8 cellular contexts compared by ENCODE assay signal in the genomic region with DNA sequence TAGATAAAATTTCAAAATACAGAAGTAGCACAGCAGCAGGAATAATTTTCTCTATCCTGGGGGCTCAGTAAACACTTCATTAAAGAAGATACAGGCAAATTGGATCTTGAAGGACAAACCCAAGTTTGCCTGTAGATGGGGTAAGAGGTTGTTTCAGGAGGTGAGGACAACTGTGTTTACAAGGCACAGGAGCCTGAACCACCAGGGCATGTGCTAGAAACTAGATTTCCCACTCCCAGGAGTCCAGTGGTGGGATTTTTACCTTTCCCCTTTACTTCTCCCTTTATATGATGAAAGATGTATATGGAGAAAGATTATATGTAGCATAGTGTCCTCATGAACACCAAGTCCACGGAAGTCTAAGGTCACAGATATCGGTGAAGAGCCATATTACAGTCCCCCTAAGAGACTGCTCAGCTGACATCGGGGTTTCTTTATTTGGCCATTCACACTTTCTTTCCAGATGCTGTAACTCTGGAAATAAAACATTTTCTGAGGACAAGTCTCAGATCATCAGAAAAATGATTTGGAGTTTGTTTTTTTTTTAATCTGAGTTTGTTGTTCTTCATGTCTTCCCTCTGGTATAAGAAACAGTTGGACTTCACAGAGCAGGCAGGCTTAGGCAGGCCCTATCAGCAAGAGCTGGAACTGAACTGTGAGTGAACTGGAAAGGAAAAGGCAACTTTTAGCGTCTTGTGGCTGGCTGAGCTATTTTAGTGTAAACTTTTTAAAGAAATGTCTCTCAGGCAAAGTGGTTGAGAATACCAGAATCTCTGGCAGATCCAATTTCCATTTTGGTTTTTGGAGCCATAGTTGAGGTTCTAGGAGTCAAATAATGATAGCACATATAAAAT. TPM values are rescaled to one million over a fixed set of nuclear protein-coding genes. Genes with fewer than 3 reads are reported as not detected.
DNase-seq lines count a peak whose midpoint lies in the region; ATAC-seq and TF ChIP-seq lines count a peak whose summit lies in the region.

No MANE protein-coding gene starts in this region.

- no peaks in the 10 kb centered on the region for H3K27me3 ChIP-seq in esophagus (ENCODE audit: control insufficient read depth in 1 of 2, insufficient read depth in 2 of 2, low read length in 2 of 2)
- no peaks in the 10 kb centered on the region for H3K27me3 ChIP-seq in spleen (replicated peaks in 1 of 7)
- no peaks in the 10 kb centered on the region for H3K27me3 ChIP-seq in Karpas-422 (ENCODE audit: low read length)

- no peak overlapping the region for H3K4me3 ChIP-seq in AG04449 (ENCODE audit: low read depth, low read length)
- H3K4me3 ChIP-seq in esophagus (ENCODE audit: low read depth in 1 of 2, low read length in 2 of 2): no peak overlapping the region
- no peak overlapping the region for H3K4me3 ChIP-seq in spleen
- no peak overlapping the region for H3K4me3 ChIP-seq in Karpas-422 (ENCODE audit: low read length)

- no peaks in the 10 kb centered on the region for H4K20me1 ChIP-seq in Karpas-422 (ENCODE audit: insufficient read depth, low read depth, low read length)

- no peaks in the 10 kb centered on the region for H3K4me1 ChIP-seq in esophagus (ENCODE audit: control insufficient read depth in 2 of 2, insufficient read depth in 2 of 2, low read length in 1 of 2)
- H3K4me1 ChIP-seq in spleen: peaks cover 0 to 52% (median 31%) of the 10 kb centered on the region in 6 donors
- no peaks in the 10 kb centered on the region for H3K4me1 ChIP-seq in Karpas-422 (ENCODE audit: low read length)

- H3K27ac ChIP-seq in esophagus (ENCODE audit: low read depth in 2 of 2, low read length in 1 of 2) (peak overlapping the region; percentile 76 to 78), spleen (peak overlapping the region in 1 of 8 donors; percentile 57), Karpas-422 (ENCODE audit: low read length) (no peak overlapping the region)

- intact Hi-C loops in spleen (cut with DNase I; ENCODE audit: low total_unique reads): loop anchor here (10.0 kb wide), 1 partner anchor 48 kb away; no protein-coding TSS in a partner anchor

- H3K4me2 ChIP-seq in Karpas-422 (ENCODE audit: low read depth, low read length, poor library complexity, severe bottlenecking): no peak overlapping the region

- H3K79me2 ChIP-seq in Karpas-422 (ENCODE audit: low read length): no peaks in the 10 kb centered on the region

- H2AFZ ChIP-seq in Karpas-422 (ENCODE audit: low read length): no peak overlapping the region

- H3K9me3 ChIP-seq in esophagus (ENCODE audit: control insufficient read depth in 2 of 2, insufficient read depth in 1 of 2, low read depth in 1 of 2, low read length in 1 of 2): no peaks in the 10 kb centered on the region
- no peaks in the 10 kb centered on the region for H3K9me3 ChIP-seq in spleen
- H3K9me3 ChIP-seq in Karpas-422 (ENCODE audit: low read length): no peaks in the 10 kb centered on the region

- POLR2A ChIA-PET in AG04449 (lab: Yijun Ruan, JAX): no interaction called here

- H3K36me3 ChIP-seq in esophagus (ENCODE audit: control insufficient read depth in 2 of 2, insufficient read depth in 2 of 2, low read length in 1 of 2) (no peaks in the 10 kb centered on the region), spleen (no peaks in the 10 kb centered on the region), Karpas-422 (ENCODE audit: insufficient read depth, low read length) (no peaks in the 10 kb centered on the region)

- 47 to 58% methylated on average over 4 of the region's 4 CpGs for WGBS in esophagus, 2 donors
- WGBS in spleen, 5 donors: 79 to 84% (median 82%) methylated on average over 4 of the region's 4 CpGs

- ATAC-seq in GM18861 (IDR thresholded peaks at IDR 0.05; ENCODE audit: unreplicated experiment) (peak; percentile 37), HG02759 (IDR thresholded peaks at IDR 0.05; ENCODE audit: unreplicated experiment) (no peak)

- no peaks in the 10 kb centered on the region for H3K9me2 ChIP-seq in Karpas-422 (replicated peaks; ENCODE audit: insufficient read depth, low read length)

- DNase-seq in AG04449 (ENCODE audit: low read depth, low spot score): no peak
- DNase-seq in OCI-M1 (lab: John Stamatoyannopoulos, UW): peak; percentile 14
- DNase-seq in spleen: no peak
- no peak for DNase-seq in Karpas-422
- DNase-seq in stimulated activated CD4-positive, alpha-beta T cell treated with anti-CD3 and anti-CD28 coated beads, Interleukin-2, amount 100 ng/mL, for 24 hours: no peak

- CTCF ChIA-PET in AG04449 (lab: Yijun Ruan, JAX): interaction anchor here (0.7 to 1.9 kb wide), 7 partner anchors 9 to 136 kb away, joined by 3 to 5 read pairs (median 4); no protein-coding TSS in a partner anchor

- no peak overlapping the region for H3K9ac ChIP-seq in Karpas-422 (ENCODE audit: low read length)

- TF ChIP-seq POLR2A in spleen (IDR thresholded peaks at IDR 0.05): no peak

- peak; percentile 7 for TF ChIP-seq CTCF in AG04449 (IDR thresholded peaks at IDR 0.05; ENCODE audit: insufficient read depth, low read length, missing control alignments)
- TF ChIP-seq CTCF in spleen (IDR thresholded peaks at IDR 0.05 in 8 of 11, conservative IDR thresholded peaks at IDR 0.05 in 3 of 11): peak in 9 of 11 experiments; percentile 15 to 61 (median 39)

RNA-seq across cellular contexts. Expression of a gene that starts 8.0 kb away (rescaled TPM):
- 10 to 100 TPM; 25.3 to 41.9 TPM for polyA plus RNA-seq in esophagus
- total RNA-seq in spleen: 100 to 1,000 TPM; 244 to 336 (median 283) TPM
- 100 to 1,000 TPM; 169 to 184 (median 183) TPM for polyA plus RNA-seq in spleen
- total RNA-seq in Karpas-422 (2014; rRNA removed; shearing (Covaris generic); ENCODE audit: low replicate concordance): 3.0 and 3.5 TPM in 2 replicates

Comparison
In these comparisons a context has a peak if more than half of its experiments do, and no peak if none do; other contexts are left out.
1. RNA of a gene that starts 8.0 kb away (total RNA-seq): 244 to 336 TPM in spleen; 3.0 to 3.5 TPM in Karpas-422; every median in the first group is over 10 times any median in the second.